Comparison of ENCODE assay signal across 29 cellular contexts in the genomic region with DNA sequence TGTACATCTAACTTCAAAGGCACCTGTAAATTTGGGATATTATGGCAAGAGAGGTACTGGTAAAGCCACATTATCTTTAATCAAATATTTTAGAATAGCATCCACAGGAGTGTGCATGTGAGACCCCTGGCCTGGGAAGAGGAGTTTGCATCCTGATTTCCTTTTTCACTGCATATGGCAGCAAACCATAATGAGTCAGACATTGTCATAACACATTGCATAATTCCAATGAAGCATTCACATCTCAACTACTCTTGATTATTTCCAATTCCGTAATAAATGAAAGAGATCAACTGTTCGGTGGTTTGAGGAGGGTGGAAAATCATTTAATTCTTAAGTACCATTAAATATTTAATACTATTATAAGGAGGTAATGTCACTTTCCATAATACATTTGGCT.
"Had no signal": no experiment of that assay in that cellular context is flagged by ENCODE, and none has a peak within 500 bp of the region (broad histone marks: within the 10 kb centered on the region; RNA-seq: fewer than 3 reads in every experiment).

No MANE protein-coding gene starts in this region.

- H3K4me3 ChIP-seq: adrenal gland, body of pancreas, coronary artery, dorsolateral prefrontal cortex, esophagus muscularis mucosa, heart right ventricle, left lung, lower lobe of right lung, mucosa of descending colon, suprapubic skin, tibial artery had no signal

- DNase-seq: activated CD4-positive, alpha-beta T cell treated with anti-CD3 and anti-CD28 coated beads for 48 hours; activated CD4-positive, alpha-beta T cell treated with anti-CD3 and anti-CD28 coated beads, Interleukin-2, amount 50 U/mL, for 48 hours; activated CD8-positive, alpha-beta memory T cell treated with anti-CD3 and anti-CD28 coated beads, Interleukin-2, amount 50 U/mL, for 4 hours; activated effector memory CD4-positive, alpha-beta T cell treated with anti-CD3 and anti-CD28 coated beads, Interleukin-2, amount 50 U/mL, for 16 hours; activated naive CD4-positive, alpha-beta T cell treated with anti-CD3 and anti-CD28 coated beads for 36 hours; activated naive CD8-positive, alpha-beta T cell treated with anti-CD3 and anti-CD28 coated beads for 36 hours; activated T-cell treated with anti-CD3 and anti-CD28 coated beads, Interleukin-2, amount 50 U/mL, for 1 hour; adrenal gland; aorta; body of pancreas; dorsolateral prefrontal cortex; effector memory CD4-positive, alpha-beta T cell; foreskin melanocyte; heart right ventricle; kidney glomerular epithelial cell; left lung; lower lobe of right lung; mucosa of descending colon; posterior cingulate gyrus; right cardiac atrium; stimulated activated CD4-positive, alpha-beta T cell treated with anti-CD3 and anti-CD28 coated beads, Interleukin-15, amount 100 ng/mL, for 24 hours; stimulated activated naive CD4-positive, alpha-beta T cell; T-helper 9 cell; tibial artery had no signal

- H3K27ac ChIP-seq: adrenal gland, body of pancreas, coronary artery, dorsolateral prefrontal cortex, esophagus muscularis mucosa, heart right ventricle, left lung, lower lobe of right lung, suprapubic skin, tibial artery, VCaP had no signal

- H3K27me3 ChIP-seq: adrenal gland, body of pancreas, esophagus muscularis mucosa, heart right ventricle, left lung, suprapubic skin, tibial artery had no signal

- H3K36me3 ChIP-seq: adrenal gland, esophagus muscularis mucosa, heart right ventricle, left lung, lower lobe of right lung, suprapubic skin, tibial artery had no signal

- H3K4me1 ChIP-seq: adrenal gland, left lung, suprapubic skin, tibial artery had no signal

- H3K9me3 ChIP-seq: adrenal gland, body of pancreas, esophagus muscularis mucosa, left lung, lower lobe of right lung, mucosa of descending colon, suprapubic skin, tibial artery had no signal

- ATAC-seq: body of pancreas; heart right ventricle; left lung; lower lobe of right lung; mucosa of descending colon; natural killer cell treated with Interleukin-12 subunit alpha and Interleukin-12 subunit beta and Interleukin-15 and Interleukin-18, amount 100 ng/mL, for 72 hours; right cardiac atrium had no signal
